In genomic region chr7:56112244-56112643, GRCh38 we compare ENCODE assay signal across 15 cellular contexts. TPM values are rescaled to one million over a fixed set of nuclear protein-coding genes. Genes with fewer than 3 reads are reported as not detected.
"Had no signal": no experiment of that assay in that cellular context is flagged by ENCODE, and none has a peak within 500 bp of the region (broad histone marks: within the 10 kb centered on the region; RNA-seq: fewer than 3 reads in every experiment).

No MANE protein-coding gene starts in this region.

RNA-seq across cellular contexts. Expression of gene NUPR2, which starts 4.0 kb away (rescaled TPM):
- total RNA-seq: activated naive CD4-positive, alpha-beta T cell treated with anti-CD3 and anti-CD28 coated beads for 36 hours; activated naive CD8-positive, alpha-beta T cell treated with anti-CD3 and anti-CD28 coated beads for 36 hours; activated naive CD8-positive, alpha-beta T cell treated with anti-CD3 and anti-CD28 coated beads, Interleukin-2, amount 10 ng/mL, durations not matched to agents 7 days and 5 days; activated T-cell treated with anti-CD3 and anti-CD28 coated beads, Interleukin-2, amount 50 U/mL, for 4 hours; activated T-helper 1 cell treated with anti-CD3 and anti-CD28 coated beads, Interleukin-12 subunit alpha, Interleukin-12 subunit beta, Interleukin-2, Interleukin-4 antibody, amounts not matched to agents 30 ng/mL and 10 ng/mL and 1 ng/mL, durations not matched to agents 14 hours and 24 hours and 36 hours; activated T-helper 17 cell treated with anti-CD3 and anti-CD28 coated beads, Interleukin-2, amount 50 U/mL, for 72 hours; activated T-helper 2 cell treated with anti-CD3 and anti-CD28 coated beads, Interferon-gamma antibody, Interleukin-2, Interleukin-4, amounts not matched to agents 10 μg/mL and 5 μg/mL and 100 μg/mL, durations not matched to agents 14 hours and 24 hours and 36 hours; ascending aorta; astrocyte; bronchial epithelial cell; cardiac muscle cell; cardiac septum; chondrocyte had no signal
- polyA plus RNA-seq: adrenal gland, cardiac muscle cell had no signal

RNA-seq across cellular contexts. Expression of gene CHCHD2, which starts 6.0 kb away (rescaled TPM):
- total RNA-seq: astrocyte had no signal

RNA-seq across cellular contexts. Expression of gene PHKG1, which starts 19.5 kb away (rescaled TPM):
- total RNA-seq: astrocyte, body of pancreas had no signal
